In the genomic region with DNA sequence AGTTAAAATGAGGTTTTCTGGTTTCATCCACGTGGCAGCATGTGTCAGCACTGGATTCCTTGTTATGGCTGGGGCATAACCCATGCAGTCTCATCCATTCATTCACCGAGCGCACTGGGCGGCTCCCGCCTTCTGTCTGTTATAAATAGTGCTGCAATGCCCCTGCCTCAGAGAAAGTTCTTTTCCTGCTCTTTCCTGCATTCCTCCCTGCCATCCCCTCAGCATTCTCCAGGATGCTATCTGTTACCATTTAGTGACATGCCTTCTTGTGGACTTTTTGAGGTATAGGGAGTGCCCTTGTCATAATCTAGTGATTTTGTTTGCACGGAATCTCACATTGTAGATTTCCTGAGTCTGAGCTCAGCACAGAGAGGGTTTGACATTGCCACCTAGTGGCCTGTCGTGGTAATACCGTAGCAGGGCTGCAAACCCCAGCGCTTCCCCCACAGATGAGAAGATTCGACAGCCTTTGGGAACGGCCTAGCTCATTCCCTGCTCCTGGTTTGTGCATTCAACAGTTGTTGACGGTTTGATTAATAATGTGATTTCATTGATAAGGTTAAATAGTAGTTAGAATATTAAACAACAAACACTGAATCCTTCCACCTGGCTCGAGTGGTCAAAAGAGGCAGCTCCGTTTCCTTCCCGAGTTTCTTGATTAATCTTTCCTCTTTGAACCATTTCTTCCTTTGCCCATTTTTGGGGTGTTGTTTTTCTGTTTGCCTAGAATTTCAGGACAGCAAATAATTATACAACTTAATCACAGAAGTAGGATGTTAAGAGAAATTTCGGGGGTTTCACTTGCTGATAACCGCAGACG, we compare ENCODE assay signal across 8 cellular contexts. TPM values are rescaled to one million over a fixed set of nuclear protein-coding genes. Genes with fewer than 3 reads are reported as not detected.
DNase-seq lines count a peak whose midpoint lies in the region; ATAC-seq and TF ChIP-seq lines count a peak whose summit lies in the region.

No MANE protein-coding gene starts in this region.

- H3K36me3 ChIP-seq in BJ (ENCODE audit: control insufficient read depth, insufficient read depth, low read length), result no peaks in the 10 kb centered on the region
- no peaks in the 10 kb centered on the region for H3K36me3 ChIP-seq in ascending aorta

- H3K4me3 ChIP-seq in BJ (ENCODE audit: low read depth, low read length) (no peak overlapping the region), ascending aorta (peak overlapping the region in 1 of 2 donors; percentile 32)

- no peak overlapping the region for H3K27ac ChIP-seq in ascending aorta

- ATAC-seq in GM21825 (IDR thresholded peaks at IDR 0.05; ENCODE audit: unreplicated experiment), result no peak

- DNase-seq in BJ (ENCODE audit: low read depth), result no peak
- peak; percentile 86 for DNase-seq in GM20000 (ENCODE audit: low spot score)
- peak; percentile 54 for DNase-seq in NCI-H146 (lab: John Stamatoyannopoulos, UW)
- peak; percentile 67 for DNase-seq in T-helper 9 cell
- DNase-seq in ascending aorta (ENCODE audit: low spot score in 2 of 2), result peak in 1 of 2 donors; percentile 89
- peak; percentile 58 to 72 for DNase-seq in hippocampal formation (lab: John Stamatoyannopoulos, UW)
- DNase-seq in smooth muscle cell of the brain vasculature (ENCODE audit: low read depth, low spot score), result peak; percentile 52

- H3K27me3 ChIP-seq in BJ (ENCODE audit: control insufficient read depth, insufficient read depth, low read length) (peaks cover 18% of the 10 kb centered on the region), ascending aorta (no peaks in the 10 kb centered on the region)

- TF ChIP-seq CTCF in BJ (IDR thresholded peaks at IDR 0.05; ENCODE audit: insufficient read depth, low read depth, low read length), result peak; percentile 91
- peak; percentile 74 for TF ChIP-seq CTCF in GM20000 (IDR thresholded peaks at IDR 0.05; ENCODE audit: extremely low read depth, missing control alignments)
- peak; percentile 91 to 95 (median 95) for TF ChIP-seq CTCF in ascending aorta (IDR thresholded peaks at IDR 0.05)

- POLR2A ChIA-PET in BJ (lab: Charles Lee), result interaction anchor here (1.4 kb wide), 1 partner anchor 240 kb away, joined by 3 read pairs; no protein-coding TSS in a partner anchor

- H3K4me1 ChIP-seq in ascending aorta, result no peaks in the 10 kb centered on the region

- no peaks in the 10 kb centered on the region for H3K9me3 ChIP-seq in ascending aorta

- intact Hi-C loops in ascending aorta (cut with DNase I), result loop anchor here (1.0 to 5.0 kb wide), 5 partner anchors 107 to 505 kb away; partner anchors contain the start of genes PRDM15 and ZBTB21

- CTCF ChIA-PET in BJ (lab: Yijun Ruan, JAX), result interaction anchor here (0.6 to 8.0 kb wide), 50 partner anchors 9 to 866 kb away, joined by 3 to 66 read pairs (median 4); no protein-coding TSS in a partner anchor

RNA-seq across cellular contexts. Expression of gene UMODL1, which starts 46.3 kb away (rescaled TPM):
- 0.04 TPM in 1 of 2 replicates, not detected in the other for polyA plus RNA-seq in BJ (2011; rRNA removed)
- 0.09 TPM in 1 of 2 replicates, not detected in the other for polyA minus RNA-seq in BJ (2011; rRNA and poly(A)+ RNA removed)
- not detected for total RNA-seq in ascending aorta
